ENCODE assay signal across 8 cellular contexts in genomic region chr11:1877211-1878133, GRCh38. TPM values are rescaled to one million over a fixed set of nuclear protein-coding genes. Genes with fewer than 3 reads are reported as not detected.
DNase-seq lines count a peak whose midpoint lies in the region; ATAC-seq, FAIRE-seq and TF ChIP-seq lines count a peak whose summit lies in the region.
"Had no signal": no experiment of that assay in that cellular context is flagged by ENCODE, and none has a peak within 500 bp of the region (broad histone marks: within the 10 kb centered on the region; RNA-seq: fewer than 3 reads in every experiment).

No MANE protein-coding gene starts in this region.

- TF ChIP-seq CTCF in K562 (IDR thresholded peaks at IDR 0.05 in 2 of 3, conservative IDR thresholded peaks at IDR 0.05 in 1 of 3; ENCODE audit: insufficient read depth in 2 of 3, low read depth in 1 of 3, low read length in 3 of 3) (no peak), nephron (IDR thresholded peaks at IDR 0.05; ENCODE audit: unreplicated experiment in 3 of 3) (no peak), testis (IDR thresholded peaks at IDR 0.05) (no peak)

- TF ChIP-seq RAD21 in K562 (CRISPR knock-in tag; conservative IDR thresholded peaks at IDR 0.05 in 1 of 2, IDR thresholded peaks at IDR 0.05 in 1 of 2): no peak

- intact Hi-C loops in K562 (cut with micrococcal nuclease) (loop anchor here (5.0 kb wide), 1 partner anchor 185 kb away; no protein-coding TSS in a partner anchor), testis (cut with DNase I; ENCODE audit: low total_unique reads) (no loop called here)

- no peaks in the 10 kb centered on the region for H3K27me3 Mint-ChIP-seq in nephron (ENCODE audit: low read depth)
- no peaks in the 10 kb centered on the region for H3K27me3 Mint-ChIP-seq in activated naive CD8-positive, alpha-beta T cell treated with anti-CD3 and anti-CD28 coated beads for 36 hours
- H3K27me3 Mint-ChIP-seq: activated naive CD4-positive, alpha-beta T cell treated with anti-CD3 and anti-CD28 coated beads, Interleukin-2, amount 50 U/mL, for 24 hours had no signal

- no peak overlapping the region for H3K4me3 ChIP-seq in K562
- H3K4me3 ChIP-seq in testis: no peak overlapping the region

- H3K4me1 Mint-ChIP-seq in nephron: peaks cover 29% of the 10 kb centered on the region
- peaks cover 10% of the 10 kb centered on the region for H3K4me1 Mint-ChIP-seq in activated naive CD8-positive, alpha-beta T cell treated with anti-CD3 and anti-CD28 coated beads for 36 hours

- H3K27ac Mint-ChIP-seq in nephron: peak overlapping the region; percentile 91 to 98 (median 96)
- no peak overlapping the region for H3K27ac Mint-ChIP-seq in activated naive CD8-positive, alpha-beta T cell treated with anti-CD3 and anti-CD28 coated beads for 36 hours
- H3K27ac Mint-ChIP-seq: activated naive CD4-positive, alpha-beta T cell treated with anti-CD3 and anti-CD28 coated beads, Interleukin-2, amount 50 U/mL, for 24 hours had no signal

- no TSS peak for BruUV-seq in K562 (replicated peaks; lab: Mats Ljungman, UMichigan)

- no peak for FAIRE-seq in K562 (lab: Jason Lieb, UNC)

- CTCF ChIA-PET in K562 (lab: Yijun Ruan, JAX; ENCODE audit: low intra/inter-chr PET ratio): interaction anchor here (1.2 kb wide), 1 partner anchor 123 kb away, joined by 4 read pairs; no protein-coding TSS in a partner anchor

- H3K4me1 ChIP-seq in K562 (replicated peaks in 1 of 2; ENCODE audit: control insufficient read depth in 2 of 2, insufficient read depth in 2 of 2, low read length in 2 of 2) (peaks cover 0 to 41% of the 10 kb centered on the region in 2 experiments; a peak in 2 of 5 replicates), testis (peaks cover 27% of the 10 kb centered on the region)

- peaks cover 3 to 56% of the 10 kb centered on the region in 2 experiments; a peak in 3 of 5 replicates for H3K27me3 ChIP-seq in K562 (ENCODE audit: control insufficient read depth in 2 of 2, insufficient read depth in 2 of 2, low read length in 2 of 2)
- H3K27me3 ChIP-seq in testis: no peaks in the 10 kb centered on the region

- H4K20me1 ChIP-seq in K562 (replicated peaks; ENCODE audit: control insufficient read depth, insufficient read depth, low read length): 0 out of 2 replicates have a peak, but pooled peaks cover 3% of the 10 kb centered on the region

- no peak overlapping the region for H3K27ac ChIP-seq in K562 (ENCODE audit: extremely low read depth, low read depth, low read length)
- H3K27ac ChIP-seq in testis: no peak overlapping the region

- in situ Hi-C loops in K562 (cut with MboI): loop anchor here (10.0 kb wide), 1 partner anchor 127 kb away; no protein-coding TSS in a partner anchor

- DNase-seq in K562 (ENCODE audit: extremely low read depth in 1 of 4, low spot score in 3 of 4) (no peak), testis (no peak)
- no peak for DNase-seq in activated naive CD8-positive, alpha-beta T cell treated with anti-CD3 and anti-CD28 coated beads for 36 hours

- H3K79me2 ChIP-seq in K562 (ENCODE audit: control insufficient read depth, insufficient read depth, low read length): no peaks in the 10 kb centered on the region

- POLR2A ChIA-PET in K562 (lab: Yijun Ruan, JAX): no interaction called here

- H3K4me3 Mint-ChIP-seq in nephron: no peak overlapping the region
- H3K4me3 Mint-ChIP-seq in activated naive CD8-positive, alpha-beta T cell treated with anti-CD3 and anti-CD28 coated beads for 36 hours: no peak overlapping the region
- H3K4me3 Mint-ChIP-seq: activated naive CD4-positive, alpha-beta T cell treated with anti-CD3 and anti-CD28 coated beads, Interleukin-2, amount 50 U/mL, for 24 hours had no signal

- H3K9me1 ChIP-seq in K562 (ENCODE audit: control insufficient read depth, insufficient read depth, low read length): no peaks in the 10 kb centered on the region

- ATAC-seq in GM18505 (IDR thresholded peaks at IDR 0.05; ENCODE audit: unreplicated experiment) (no peak), K562 (no peak), GM19397 (IDR thresholded peaks at IDR 0.05; ENCODE audit: unreplicated experiment) (no peak)

- H3K36me3 Mint-ChIP-seq in nephron (ENCODE audit: low read depth): no peaks in the 10 kb centered on the region
- no peaks in the 10 kb centered on the region for H3K36me3 Mint-ChIP-seq in activated naive CD8-positive, alpha-beta T cell treated with anti-CD3 and anti-CD28 coated beads for 36 hours
- H3K36me3 Mint-ChIP-seq: activated naive CD4-positive, alpha-beta T cell treated with anti-CD3 and anti-CD28 coated beads, Interleukin-2, amount 50 U/mL, for 24 hours had no signal

- H2AFZ ChIP-seq in K562 (ENCODE audit: low read depth, low read length): no peak overlapping the region

- H3K9me3 ChIP-seq in K562 (replicated peaks; ENCODE audit: control insufficient read depth, insufficient read depth, low read depth, low read length) (no peaks in the 10 kb centered on the region), testis (no peaks in the 10 kb centered on the region)

- H3K9ac ChIP-seq in K562 (ENCODE audit: insufficient read depth in 1 of 2, low read depth in 2 of 2, low read length in 2 of 2): no peak overlapping the region

- TF ChIP-seq EP300 in K562 (IDR thresholded peaks at IDR 0.05; ENCODE audit: low read length): no peak

- WGBS in K562 (ENCODE audit: insufficient coverage, low coverage, missing lambda C conversion rate): 16% methylated on average over 31 of the region's 33 CpGs
- 65 to 73% methylated on average over 24 to 33 of the region's 33 CpGs for WGBS in testis, 2 donors

- no peak overlapping the region for H3K4me2 ChIP-seq in K562 (ENCODE audit: insufficient read depth, low read length)

- H3K9me3 Mint-ChIP-seq in nephron: no peaks in the 10 kb centered on the region
- H3K9me3 Mint-ChIP-seq in activated naive CD8-positive, alpha-beta T cell treated with anti-CD3 and anti-CD28 coated beads for 36 hours: no peaks in the 10 kb centered on the region
- H3K9me3 Mint-ChIP-seq: activated naive CD4-positive, alpha-beta T cell treated with anti-CD3 and anti-CD28 coated beads, Interleukin-2, amount 50 U/mL, for 24 hours had no signal

- TF ChIP-seq POLR2A in GM18505 (IDR thresholded peaks at IDR 0.05; ENCODE audit: borderline replicate concordance, extremely low read depth, insufficient read depth, insufficient read length) (peak; percentile 10), K562 (conservative IDR thresholded peaks at IDR 0.05) (no peak), testis (IDR thresholded peaks at IDR 0.05) (no peak)

- H3K36me3 ChIP-seq in K562 (ENCODE audit: control insufficient read depth, insufficient read depth, low read length) (no peaks in the 10 kb centered on the region), testis (ENCODE audit: low read depth, missing control alignments) (no peaks in the 10 kb centered on the region)

RNA-seq across cellular contexts. Expression of gene PRR33, which starts 14.2 kb away (rescaled TPM):
- not detected in 2 replicates for total RNA-seq in K562 (2011; cell fraction: chromatin; rRNA removed; ENCODE audit: low replicate concordance)
- total RNA-seq in K562 (2011; cell fraction: nucleolus; rRNA removed): not detected in 2 replicates
- not detected in 2 replicates for total RNA-seq in K562 (2011; cell fraction: nucleoplasm; rRNA removed)
- total RNA-seq in K562 (2014; rRNA removed) (not detected in 2 replicates), K562 (2014; rRNA removed; fragmentation: Illumina TruSeq; extraction: Trizol) (not detected in 2 replicates), K562 (2015; rRNA removed; fragmentation: Illumina TruSeq; extraction: Trizol) (not detected in 2 replicates), K562 (2021) (not detected in 2 replicates), testis (under 1 TPM in 1 of 2 donors, not detected in 1; 0.06 TPM)
- polyA plus RNA-seq in K562 (2011; rRNA removed) (not detected in 2 replicates), K562 (2014; fragmentation: Illumina TruSeq; extraction: Trizol) (not detected in 2 replicates), K562 (2014; fragmentation: Nextera tagmentation; extraction: Ambion mirVana) (not detected), K562 (2014; rRNA removed) (not detected in 2 replicates), testis (ENCODE audit: insufficient read depth, low read depth, low replicate concordance) (not detected)
- polyA plus RNA-seq in K562 (2011; cell fraction: cytosol; rRNA removed): not detected in 2 replicates
- not detected in 2 replicates for polyA plus RNA-seq in K562 (2011; cell fraction: nucleus; rRNA removed)
- polyA plus RNA-seq in K562 (2012): not detected in 2 replicates
- not detected in 2 replicates for polyA minus RNA-seq in K562 (2011; rRNA and poly(A)+ RNA removed)
- not detected in 2 replicates for polyA minus RNA-seq in K562 (2011; cell fraction: cytosol; rRNA and poly(A)+ RNA removed)
- polyA minus RNA-seq in K562 (2011; cell fraction: nucleus; rRNA and poly(A)+ RNA removed): not detected in 2 replicates
- total RNA-seq in activated naive CD8-positive, alpha-beta T cell treated with anti-CD3 and anti-CD28 coated beads for 36 hours: under 1 TPM; 0.20 to 0.31 TPM
- total RNA-seq: mucosa of gallbladder had no signal

RNA-seq across cellular contexts. Expression of gene LSP1, which starts 24.6 kb away (rescaled TPM):
- 0.23 TPM in 1 of 2 replicates, not detected in the other for total RNA-seq in K562 (2011; cell fraction: chromatin; rRNA removed; ENCODE audit: low replicate concordance)
- not detected in 2 replicates for total RNA-seq in K562 (2011; cell fraction: nucleolus; rRNA removed)
- not detected in 2 replicates for total RNA-seq in K562 (2011; cell fraction: nucleoplasm; rRNA removed)
- total RNA-seq in K562 (2014; rRNA removed): 0.08 and 1.2 TPM in 2 replicates
- not detected in 2 replicates for total RNA-seq in K562 (2014; rRNA removed; fragmentation: Illumina TruSeq; extraction: Trizol)
- 0.65 TPM in 1 of 2 replicates, not detected in the other for total RNA-seq in K562 (2015; rRNA removed; fragmentation: Illumina TruSeq; extraction: Trizol)
- 0.73 and 1.1 TPM in 2 replicates for total RNA-seq in K562 (2021)
- polyA plus RNA-seq in K562 (2011; rRNA removed): 0.28 and 0.45 TPM in 2 replicates
- polyA plus RNA-seq in K562 (2011; cell fraction: cytosol; rRNA removed): 0.28 and 0.37 TPM in 2 replicates
- polyA plus RNA-seq in K562 (2011; cell fraction: nucleus; rRNA removed): 0.26 and 0.60 TPM in 2 replicates
- polyA plus RNA-seq in K562 (2012): 0.05 and 0.57 TPM in 2 replicates
- polyA plus RNA-seq in K562 (2014; fragmentation: Illumina TruSeq; extraction: Trizol): 2.9 TPM in 1 of 2 replicates, not detected in the other
- under 1 TPM in 1 of 2 experiments, not detected in 1; 0.38 TPM for polyA plus RNA-seq in K562 (2014; fragmentation: Nextera tagmentation; extraction: Ambion mirVana)
- polyA plus RNA-seq in K562 (2014; rRNA removed): 0.08 TPM in 1 of 2 replicates, not detected in the other
- polyA minus RNA-seq in K562 (2011; rRNA and poly(A)+ RNA removed): 0.15 TPM in 1 of 2 replicates, not detected in the other
- not detected in 2 replicates for polyA minus RNA-seq in K562 (2011; cell fraction: cytosol; rRNA and poly(A)+ RNA removed)
- 0.11 TPM in 1 of 2 replicates, not detected in the other for polyA minus RNA-seq in K562 (2011; cell fraction: nucleus; rRNA and poly(A)+ RNA removed)
- 10 to 100 TPM; 13.0 to 19.9 TPM for total RNA-seq in testis
- 50.1 TPM for polyA plus RNA-seq in testis (ENCODE audit: insufficient read depth, low read depth, low replicate concordance)
- 100 to 1,000 TPM; 147 to 148 TPM for total RNA-seq in activated naive CD8-positive, alpha-beta T cell treated with anti-CD3 and anti-CD28 coated beads for 36 hours

RNA-seq across cellular contexts. Expression of gene TNNI2, which starts 38.7 kb away (rescaled TPM):
- not detected in 2 replicates for total RNA-seq in K562 (2011; cell fraction: chromatin; rRNA removed; ENCODE audit: low replicate concordance)
- not detected in 2 replicates for total RNA-seq in K562 (2011; cell fraction: nucleolus; rRNA removed)
- not detected in 2 replicates for total RNA-seq in K562 (2011; cell fraction: nucleoplasm; rRNA removed)
- total RNA-seq in K562 (2014; rRNA removed): not detected in 2 replicates
- total RNA-seq in K562 (2014; rRNA removed; fragmentation: Illumina TruSeq; extraction: Trizol): not detected in 2 replicates
- not detected in 2 replicates for total RNA-seq in K562 (2015; rRNA removed; fragmentation: Illumina TruSeq; extraction: Trizol)
- not detected in 2 replicates for total RNA-seq in K562 (2021)
- not detected in 2 replicates for polyA plus RNA-seq in K562 (2011; rRNA removed)
- polyA plus RNA-seq in K562 (2011; cell fraction: cytosol; rRNA removed): 0.13 TPM in 1 of 2 replicates, not detected in the other
- 0.32 TPM in 1 of 2 replicates, not detected in the other for polyA plus RNA-seq in K562 (2011; cell fraction: nucleus; rRNA removed)
- polyA plus RNA-seq in K562 (2012): not detected in 2 replicates
- polyA plus RNA-seq in K562 (2014; fragmentation: Illumina TruSeq; extraction: Trizol): not detected in 2 replicates
- not detected for polyA plus RNA-seq in K562 (2014; fragmentation: Nextera tagmentation; extraction: Ambion mirVana)
- polyA plus RNA-seq in K562 (2014; rRNA removed): not detected in 2 replicates
- not detected in 2 replicates for polyA minus RNA-seq in K562 (2011; rRNA and poly(A)+ RNA removed)
- polyA minus RNA-seq in K562 (2011; cell fraction: cytosol; rRNA and poly(A)+ RNA removed): not detected in 2 replicates
- polyA minus RNA-seq in K562 (2011; cell fraction: nucleus; rRNA and poly(A)+ RNA removed): not detected in 2 replicates
- total RNA-seq in testis: not detected
- polyA plus RNA-seq in testis (ENCODE audit: insufficient read depth, low read depth, low replicate concordance): 8.6 TPM
- total RNA-seq in activated naive CD8-positive, alpha-beta T cell treated with anti-CD3 and anti-CD28 coated beads for 36 hours: under 1 TPM in 1 of 2 experiments, not detected in 1; 0.31 TPM

RNA-seq across cellular contexts. Expression of gene TNNT3, which starts 42.0 kb away (rescaled TPM):
- not detected in 2 replicates for total RNA-seq in K562 (2011; cell fraction: chromatin; rRNA removed; ENCODE audit: low replicate concordance)
- not detected in 2 replicates for total RNA-seq in K562 (2011; cell fraction: nucleolus; rRNA removed)
- not detected in 2 replicates for total RNA-seq in K562 (2011; cell fraction: nucleoplasm; rRNA removed)
- not detected in 2 replicates for total RNA-seq in K562 (2014; rRNA removed)
- not detected in 2 replicates for total RNA-seq in K562 (2014; rRNA removed; fragmentation: Illumina TruSeq; extraction: Trizol)
- not detected in 2 replicates for total RNA-seq in K562 (2015; rRNA removed; fragmentation: Illumina TruSeq; extraction: Trizol)
- not detected in 2 replicates for total RNA-seq in K562 (2021)
- 0.10 TPM in 1 of 2 replicates, not detected in the other for polyA plus RNA-seq in K562 (2011; rRNA removed)
- polyA plus RNA-seq in K562 (2011; cell fraction: cytosol; rRNA removed): not detected in 2 replicates
- 0.41 and 0.70 TPM in 2 replicates for polyA plus RNA-seq in K562 (2011; cell fraction: nucleus; rRNA removed)
- not detected in 2 replicates for polyA plus RNA-seq in K562 (2012)
- polyA plus RNA-seq in K562 (2014; fragmentation: Illumina TruSeq; extraction: Trizol): not detected in 2 replicates
- not detected for polyA plus RNA-seq in K562 (2014; fragmentation: Nextera tagmentation; extraction: Ambion mirVana)
- not detected in 2 replicates for polyA plus RNA-seq in K562 (2014; rRNA removed)
- not detected in 2 replicates for polyA minus RNA-seq in K562 (2011; rRNA and poly(A)+ RNA removed)
- polyA minus RNA-seq in K562 (2011; cell fraction: cytosol; rRNA and poly(A)+ RNA removed): not detected in 2 replicates
- polyA minus RNA-seq in K562 (2011; cell fraction: nucleus; rRNA and poly(A)+ RNA removed): not detected in 2 replicates
- total RNA-seq in testis: 10 to 100 TPM in 1 of 2 donors, 1 to 10 TPM in 1; 8.1 to 13.1 TPM
- polyA plus RNA-seq in testis (ENCODE audit: insufficient read depth, low read depth, low replicate concordance): 16.1 TPM
- total RNA-seq in activated naive CD8-positive, alpha-beta T cell treated with anti-CD3 and anti-CD28 coated beads for 36 hours: under 1 TPM; 0.50 to 0.54 TPM

RNA-seq across cellular contexts. Expression of gene SYT8, which starts 42.7 kb away (rescaled TPM):
- not detected in 2 replicates for total RNA-seq in K562 (2011; cell fraction: chromatin; rRNA removed; ENCODE audit: low replicate concordance)
- not detected in 2 replicates for total RNA-seq in K562 (2011; cell fraction: nucleolus; rRNA removed)
- not detected in 2 replicates for total RNA-seq in K562 (2011; cell fraction: nucleoplasm; rRNA removed)
- total RNA-seq in K562 (2014; rRNA removed) (not detected in 2 replicates), K562 (2014; rRNA removed; fragmentation: Illumina TruSeq; extraction: Trizol) (not detected in 2 replicates), K562 (2015; rRNA removed; fragmentation: Illumina TruSeq; extraction: Trizol) (not detected in 2 replicates), K562 (2021) (not detected in 2 replicates), testis (1 to 10 TPM; 1.7 to 2.7 TPM)
- polyA plus RNA-seq in K562 (2011; rRNA removed) (not detected in 2 replicates), K562 (2014; fragmentation: Illumina TruSeq; extraction: Trizol) (not detected in 2 replicates), K562 (2014; fragmentation: Nextera tagmentation; extraction: Ambion mirVana) (not detected), K562 (2014; rRNA removed) (not detected in 2 replicates), testis (ENCODE audit: insufficient read depth, low read depth, low replicate concordance) (0.98 TPM)
- not detected in 2 replicates for polyA plus RNA-seq in K562 (2011; cell fraction: cytosol; rRNA removed)
- not detected in 2 replicates for polyA plus RNA-seq in K562 (2011; cell fraction: nucleus; rRNA removed)
- polyA plus RNA-seq in K562 (2012): not detected in 2 replicates
- polyA minus RNA-seq in K562 (2011; rRNA and poly(A)+ RNA removed): not detected in 2 replicates
- not detected in 2 replicates for polyA minus RNA-seq in K562 (2011; cell fraction: cytosol; rRNA and poly(A)+ RNA removed)
- not detected in 2 replicates for polyA minus RNA-seq in K562 (2011; cell fraction: nucleus; rRNA and poly(A)+ RNA removed)
- total RNA-seq in activated naive CD8-positive, alpha-beta T cell treated with anti-CD3 and anti-CD28 coated beads for 36 hours: not detected

Comparison
In these comparisons a context has a peak if more than half of its experiments do, and no peak if none do; other contexts are left out.
1. RNA of gene LSP1, which starts 24.6 kb away (total RNA-seq): 147 to 148 TPM in activated naive CD8-positive, alpha-beta T cell treated with anti-CD3 and anti-CD28 coated beads for 36 hours; 13.0 to 19.9 TPM in testis and 0.08 to 1.2 TPM in K562; every median in the first group is over 4 times any median in the second.